10 cellular contexts compared by ENCODE assay signal in genomic region chr1:214880956-214881355, GRCh38.
"Had no signal": no experiment of that assay in that cellular context is flagged by ENCODE, and none has a peak within 500 bp of the region (broad histone marks: within the 10 kb centered on the region; RNA-seq: fewer than 3 reads in every experiment).

No MANE protein-coding gene starts in this region.

- H3K27me3 Mint-ChIP-seq: IgD-negative memory B cell had no signal

- H3K4me1 Mint-ChIP-seq: GM23338, H9, IgD-negative memory B cell had no signal

- H3K27ac ChIP-seq: HL-60 had no signal

- H3K36me3 Mint-ChIP-seq: IgD-negative memory B cell had no signal

- H2AFZ ChIP-seq: GM23338 had no signal

- DNase-seq: H9, HCEC 1CT, HFFc6, KBM-7 had no signal

- FAIRE-seq: H1, H54, HepG2 had no signal

- H3K27ac Mint-ChIP-seq: GM23338, H9, HFFc6, IgD-negative memory B cell had no signal

- H3K9me3 Mint-ChIP-seq: HFFc6 had no signal

- H3K4me3 ChIP-seq: GM23338 had no signal

- H3K4me3 Mint-ChIP-seq: GM23338, H9, HFFc6, IgD-negative memory B cell had no signal

- ATAC-seq: GM23338, HepG2 had no signal

- H3K4me2 ChIP-seq: GM23338 had no signal
